ENCODE assay signal across 25 cellular contexts in the genomic region with DNA sequence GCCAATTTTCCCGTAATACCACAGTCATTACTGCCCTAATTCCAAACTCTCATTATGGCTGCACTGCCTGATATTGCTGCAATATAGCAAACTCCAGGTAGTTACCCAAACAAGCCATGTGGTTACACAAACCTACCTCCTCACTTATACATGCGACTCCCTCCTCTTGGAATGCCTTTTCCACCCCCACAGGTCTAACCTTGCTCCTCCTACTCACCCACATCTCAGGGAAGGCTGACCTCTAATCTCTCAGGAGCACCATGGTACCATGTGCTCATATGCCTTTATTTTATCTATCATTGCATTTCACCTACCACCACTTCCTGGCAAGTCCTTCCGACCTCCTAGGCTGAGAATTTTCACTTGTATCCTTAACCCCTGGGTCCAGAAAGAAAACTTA. TPM values are rescaled to one million over a fixed set of nuclear protein-coding genes. Genes with fewer than 3 reads are reported as not detected.
DNase-seq lines count a peak whose midpoint lies in the region; ATAC-seq, FAIRE-seq and TF ChIP-seq lines count a peak whose summit lies in the region.
"Had no signal": no experiment of that assay in that cellular context is flagged by ENCODE, and none has a peak within 500 bp of the region (broad histone marks: within the 10 kb centered on the region; RNA-seq: fewer than 3 reads in every experiment).

No MANE protein-coding gene starts in this region.

- no TSS peak for BruUV-seq in K562 (replicated peaks; lab: Mats Ljungman, UMichigan)

- ATAC-seq in Right ventricle myocardium superior (ENCODE audit: poor library complexity) = no peak
- no peak for ATAC-seq in K562
- ATAC-seq in HG03159 (IDR thresholded peaks at IDR 0.05; ENCODE audit: unreplicated experiment) = no peak
- ATAC-seq: activated CD8-positive, alpha-beta T cell treated with anti-CD3 and anti-CD28 coated beads for 36 hours; activated naive CD8-positive, alpha-beta T cell treated with anti-CD3 and anti-CD28 coated beads, Interleukin-2, amount 50 U/mL, for 24 hours had no signal

- H3K27me3 ChIP-seq in left ventricle myocardium inferior (ENCODE audit: low read depth) (peaks cover 7% of the 10 kb centered on the region), K562 (ENCODE audit: control insufficient read depth in 2 of 2, insufficient read depth in 2 of 2, low read length in 2 of 2) (peaks cover 6 to 43% of the 10 kb centered on the region in 2 experiments; a peak in 4 of 5 replicates), mesendoderm (ENCODE audit: insufficient read depth, low read length, poor library complexity) (no peaks in the 10 kb centered on the region)
- H3K27me3 ChIP-seq: testis had no signal

- H2BK120ac ChIP-seq in mesendoderm (ENCODE audit: low read depth, low read length) = no peak overlapping the region

- no peak overlapping the region for H3K18ac ChIP-seq in mesendoderm (ENCODE audit: low read length)

- H3K79me2 ChIP-seq in K562 (ENCODE audit: control insufficient read depth, insufficient read depth, low read length) (no peaks in the 10 kb centered on the region), mesendoderm (ENCODE audit: control insufficient read depth, insufficient read depth, low read length) (peaks cover 81% of the 10 kb centered on the region)

- H4K20me1 ChIP-seq in K562 (replicated peaks; ENCODE audit: control insufficient read depth, insufficient read depth, low read length) = peaks cover 4% of the 10 kb centered on the region; the same call in 1 of the 2 replicates

- no peak overlapping the region for H4K5ac ChIP-seq in mesendoderm (ENCODE audit: low read length)

- H2BK5ac ChIP-seq in mesendoderm (ENCODE audit: low read length) = no peak overlapping the region

- H3K9ac ChIP-seq in K562 (ENCODE audit: insufficient read depth in 1 of 2, low read depth in 2 of 2, low read length in 2 of 2) (no peak overlapping the region), mesendoderm (ENCODE audit: low read length) (peak overlapping the region; percentile 98)
- H3K9ac ChIP-seq: SK-N-SH had no signal

- TF ChIP-seq CTCF in left ventricle myocardium inferior (IDR thresholded peaks at IDR 0.05; ENCODE audit: borderline replicate concordance) (no peak), K562 (IDR thresholded peaks at IDR 0.05 in 2 of 3, conservative IDR thresholded peaks at IDR 0.05 in 1 of 3; ENCODE audit: insufficient read depth in 2 of 3, low read depth in 1 of 3, low read length in 3 of 3) (no peak)

- H3K9me3 Mint-ChIP-seq in activated CD4-positive, alpha-beta memory T cell treated with anti-CD3 and anti-CD28 coated beads, Interleukin-2, amount 10 ng/mL, durations not matched to agents 7 days and 5 days = no peaks in the 10 kb centered on the region
- H3K9me3 Mint-ChIP-seq: activated CD8-positive, alpha-beta T cell treated with anti-CD3 and anti-CD28 coated beads for 36 hours; activated naive CD8-positive, alpha-beta T cell treated with anti-CD3 and anti-CD28 coated beads, Interleukin-2, amount 50 U/mL, for 24 hours; nephron progenitor cell; T-helper 2 cell treated with Interferon-gamma antibody and Interleukin-4, amounts not matched to agents 5 μg/mL and 100 μg/mL, for 36 hours had no signal

- WGBS in K562 (ENCODE audit: insufficient coverage, low coverage, missing lambda C conversion rate) = 6% methylated on average over 3 of the region's 3 CpGs
- WGBS in mesendoderm (ENCODE audit: extremely low coverage, insufficient coverage, low lambda C conversion rate) = no CpG with 5 or more reads among the region's 3 CpGs

- no peak for TF ChIP-seq POLR2A in K562 (conservative IDR thresholded peaks at IDR 0.05)

- no peak overlapping the region for H4K8ac ChIP-seq in mesendoderm (ENCODE audit: low read depth, low read length)

- intact Hi-C loops in left ventricle myocardium inferior (cut with micrococcal nuclease) (no loop called here), Right ventricle myocardium superior (cut with DNase I) (no loop called here), K562 (cut with micrococcal nuclease) (no loop called here)

- peak overlapping the region; percentile 50; the same call in 1 of the 2 replicates for H2AFZ ChIP-seq in K562 (ENCODE audit: low read depth, low read length)

- no peak overlapping the region for H2AK5ac ChIP-seq in mesendoderm (ENCODE audit: low read length)

- DNase-seq in left ventricle myocardium inferior = no peak
- no peak for DNase-seq in Right ventricle myocardium superior
- peak in 1 of 4 experiments; percentile 23 for DNase-seq in K562 (ENCODE audit: extremely low read depth in 1 of 4, low spot score in 3 of 4)
- DNase-seq in mesendoderm = peak; percentile 83
- no peak for DNase-seq in HuH-7.5 (ENCODE audit: low spot score)
- no peak for DNase-seq in stimulated activated CD4-positive, alpha-beta T cell treated with anti-CD3 and anti-CD28 coated beads, Interleukin-12 subunit alpha, Interleukin-12 subunit beta, amount 100 ng/mL, for 4 hours
- DNase-seq in activated CD4-positive, alpha-beta memory T cell treated with anti-CD3 and anti-CD28 coated beads, Interleukin-2, amount 10 ng/mL, durations not matched to agents 7 days and 5 days = no peak
- DNase-seq: activated CD8-positive, alpha-beta T cell treated with anti-CD3 and anti-CD28 coated beads for 36 hours; activated gamma-delta T cell; activated naive CD8-positive, alpha-beta T cell treated with anti-CD3 and anti-CD28 coated beads, Interleukin-2, amount 50 U/mL, for 24 hours; activated T-cell treated with anti-CD3 and anti-CD28 coated beads for 4 hours; cortex of kidney; GOT3; MV-4-11; NCI-H1694 treated with DMSO at 0.1 percent for 48 hours; NCI-H69; nephron progenitor cell; SK-N-SH; testis had no signal

- H3K23ac ChIP-seq in mesendoderm (ENCODE audit: low read length) = no peak overlapping the region

- peak overlapping the region; percentile 99 for H3K56ac ChIP-seq in mesendoderm (ENCODE audit: low read length)

- no peak for FAIRE-seq in K562 (lab: Jason Lieb, UNC)
- FAIRE-seq: A204.1 had no signal

- no peaks in the 10 kb centered on the region for H3K36me3 Mint-ChIP-seq in activated CD4-positive, alpha-beta memory T cell treated with anti-CD3 and anti-CD28 coated beads, Interleukin-2, amount 10 ng/mL, durations not matched to agents 7 days and 5 days (ENCODE audit: low read depth)
- H3K36me3 Mint-ChIP-seq: brain had no signal

- POLR2A ChIA-PET in K562 (lab: Yijun Ruan, JAX) = interaction anchor here (0.6 kb wide), 1 partner anchor 65 kb away, joined by 3 read pairs; no protein-coding TSS in a partner anchor
- POLR2A ChIA-PET in activated CD4-positive, alpha-beta memory T cell treated with anti-CD3 and anti-CD28 coated beads, Interleukin-2, amount 10 ng/mL, durations not matched to agents 7 days and 5 days (lab: Charles Lee) = no interaction called here

- H3K4me2 ChIP-seq in K562 (ENCODE audit: insufficient read depth, low read length) (no peak overlapping the region; the same call in 1 of the 2 replicates), mesendoderm (ENCODE audit: low read length) (peak overlapping the region; percentile 96)
- H3K4me2 ChIP-seq: SK-N-SH had no signal

- H3K4me1 Mint-ChIP-seq in activated CD4-positive, alpha-beta memory T cell treated with anti-CD3 and anti-CD28 coated beads, Interleukin-2, amount 10 ng/mL, durations not matched to agents 7 days and 5 days = peaks cover 13% of the 10 kb centered on the region
- H3K4me1 Mint-ChIP-seq: activated naive CD8-positive, alpha-beta T cell treated with anti-CD3 and anti-CD28 coated beads, Interleukin-2, amount 50 U/mL, for 24 hours had no signal

- peaks cover 42% of the 10 kb centered on the region for H3K27me3 Mint-ChIP-seq in activated CD4-positive, alpha-beta memory T cell treated with anti-CD3 and anti-CD28 coated beads, Interleukin-2, amount 10 ng/mL, durations not matched to agents 7 days and 5 days

- no peak overlapping the region for H3K27ac Mint-ChIP-seq in activated CD4-positive, alpha-beta memory T cell treated with anti-CD3 and anti-CD28 coated beads, Interleukin-2, amount 10 ng/mL, durations not matched to agents 7 days and 5 days
- H3K27ac Mint-ChIP-seq: activated CD8-positive, alpha-beta T cell treated with anti-CD3 and anti-CD28 coated beads for 36 hours; activated naive CD8-positive, alpha-beta T cell treated with anti-CD3 and anti-CD28 coated beads, Interleukin-2, amount 50 U/mL, for 24 hours; brain; nephron progenitor cell; T-helper 2 cell treated with Interferon-gamma antibody and Interleukin-4, amounts not matched to agents 5 μg/mL and 100 μg/mL, for 36 hours had no signal

- H3K9me3 ChIP-seq in left ventricle myocardium inferior (replicated peaks) (no peaks in the 10 kb centered on the region), K562 (replicated peaks; ENCODE audit: control insufficient read depth, insufficient read depth, low read depth, low read length) (no peaks in the 10 kb centered on the region)
- H3K9me3 ChIP-seq: SK-N-SH, testis had no signal

- CTCF ChIA-PET in K562 (lab: Yijun Ruan, JAX; ENCODE audit: low intra/inter-chr PET ratio) = no interaction called here
- CTCF ChIA-PET in activated CD4-positive, alpha-beta memory T cell treated with anti-CD3 and anti-CD28 coated beads, Interleukin-2, amount 10 ng/mL, durations not matched to agents 7 days and 5 days (lab: Charles Lee) = no interaction called here

- no peak overlapping the region for H3K4ac ChIP-seq in mesendoderm (ENCODE audit: low read depth, low read length)

- TF ChIP-seq EP300 in K562 (IDR thresholded peaks at IDR 0.05; ENCODE audit: low read length) = no peak

- no peak overlapping the region for H3K4me3 Mint-ChIP-seq in activated CD4-positive, alpha-beta memory T cell treated with anti-CD3 and anti-CD28 coated beads, Interleukin-2, amount 10 ng/mL, durations not matched to agents 7 days and 5 days
- H3K4me3 Mint-ChIP-seq: activated CD8-positive, alpha-beta T cell treated with anti-CD3 and anti-CD28 coated beads for 36 hours; activated naive CD8-positive, alpha-beta T cell treated with anti-CD3 and anti-CD28 coated beads, Interleukin-2, amount 50 U/mL, for 24 hours; nephron progenitor cell; T-helper 2 cell treated with Interferon-gamma antibody and Interleukin-4, amounts not matched to agents 5 μg/mL and 100 μg/mL, for 36 hours had no signal

- TF ChIP-seq RAD21 in K562 (CRISPR knock-in tag; conservative IDR thresholded peaks at IDR 0.05 in 1 of 2, IDR thresholded peaks at IDR 0.05 in 1 of 2) = no peak

- peaks cover 4% of the 10 kb centered on the region for H3K79me1 ChIP-seq in mesendoderm (ENCODE audit: low read length)

- H3K4me1 ChIP-seq in left ventricle myocardium inferior = peaks cover 63% of the 10 kb centered on the region
- peaks cover 8 to 29% of the 10 kb centered on the region in 2 experiments for H3K4me1 ChIP-seq in K562 (replicated peaks in 1 of 2; ENCODE audit: control insufficient read depth in 2 of 2, insufficient read depth in 2 of 2, low read length in 2 of 2)
- peaks cover 16% of the 10 kb centered on the region for H3K4me1 ChIP-seq in mesendoderm (ENCODE audit: control insufficient read depth, low read depth, low read length)
- H3K4me1 ChIP-seq: testis had no signal

- H3K27ac ChIP-seq in left ventricle myocardium inferior (replicated peaks) (peak overlapping the region; percentile 90), K562 (ENCODE audit: extremely low read depth, low read depth, low read length) (no peak overlapping the region), mesendoderm (ENCODE audit: low read depth, low read length) (no peak overlapping the region)
- H3K27ac ChIP-seq: testis had no signal

- in situ Hi-C loops in K562 (cut with MboI) = no loop called here

- no peak overlapping the region for H2BK15ac ChIP-seq in mesendoderm (replicated peaks; ENCODE audit: low read depth)

- no peaks in the 10 kb centered on the region for H3K9me1 ChIP-seq in K562 (ENCODE audit: control insufficient read depth, insufficient read depth, low read length)

- H3K4me3 ChIP-seq in left ventricle myocardium inferior (peak overlapping the region; percentile 80), K562 (no peak overlapping the region), mesendoderm (ENCODE audit: low read length) (peak overlapping the region; percentile 3)
- H3K4me3 ChIP-seq: testis had no signal

- H3K36me3 ChIP-seq in left ventricle myocardium inferior (no peaks in the 10 kb centered on the region), K562 (ENCODE audit: control insufficient read depth, insufficient read depth, low read length) (no peaks in the 10 kb centered on the region), mesendoderm (ENCODE audit: control insufficient read depth, insufficient read depth, low read length) (no peaks in the 10 kb centered on the region)

RNA-seq across cellular contexts. Expression of gene RBPMS2, which starts 2.9 kb away (rescaled TPM):
- 276 TPM for total RNA-seq in left ventricle myocardium inferior
- total RNA-seq in Right ventricle myocardium superior = 215 TPM
- total RNA-seq in K562 (2011; cell fraction: chromatin; rRNA removed; ENCODE audit: low replicate concordance) = 0.93 and 1.2 TPM in 2 replicates
- total RNA-seq in K562 (2011; cell fraction: nucleolus; rRNA removed) = 0.53 and 1.2 TPM in 2 replicates
- 0.66 and 2.4 TPM in 2 replicates for total RNA-seq in K562 (2011; cell fraction: nucleoplasm; rRNA removed)
- total RNA-seq in K562 (2014; rRNA removed) = 0.23 and 0.29 TPM in 2 replicates
- 0.11 and 0.16 TPM in 2 replicates for total RNA-seq in K562 (2014; rRNA removed; fragmentation: Illumina TruSeq; extraction: Trizol)
- total RNA-seq in K562 (2015; rRNA removed; fragmentation: Illumina TruSeq; extraction: Trizol) = 0.08 TPM in 1 of 2 replicates, not detected in the other
- total RNA-seq in K562 (2021) = 2.6 and 2.7 TPM in 2 replicates
- polyA plus RNA-seq in K562 (2011; rRNA removed) = 0.36 and 1.4 TPM in 2 replicates
- polyA plus RNA-seq in K562 (2011; cell fraction: cytosol; rRNA removed) = 0.83 and 1.5 TPM in 2 replicates
- 1.00 and 1.8 TPM in 2 replicates for polyA plus RNA-seq in K562 (2011; cell fraction: nucleus; rRNA removed)
- polyA plus RNA-seq in K562 (2012) = 1.4 and 3.2 TPM in 2 replicates
- 2.4 and 3.0 TPM in 2 replicates for polyA plus RNA-seq in K562 (2014; fragmentation: Illumina TruSeq; extraction: Trizol)
- under 1 TPM; 0.28 to 0.38 TPM for polyA plus RNA-seq in K562 (2014; fragmentation: Nextera tagmentation; extraction: Ambion mirVana)
- 0.61 and 1.8 TPM in 2 replicates for polyA plus RNA-seq in K562 (2014; rRNA removed)
- polyA minus RNA-seq in K562 (2011; rRNA and poly(A)+ RNA removed) = 0.42 and 0.77 TPM in 2 replicates
- 1.3 and 1.4 TPM in 2 replicates for polyA minus RNA-seq in K562 (2011; cell fraction: cytosol; rRNA and poly(A)+ RNA removed)
- 0.27 and 0.44 TPM in 2 replicates for polyA minus RNA-seq in K562 (2011; cell fraction: nucleus; rRNA and poly(A)+ RNA removed)
- polyA plus RNA-seq in mesendoderm (2013, experiment 1 of 2) = 252 TPM
- polyA plus RNA-seq in mesendoderm (2013, experiment 2 of 2) = 256 TPM
- total RNA-seq in activated CD4-positive, alpha-beta memory T cell treated with anti-CD3 and anti-CD28 coated beads, Interleukin-2, amount 10 ng/mL, durations not matched to agents 7 days and 5 days = not detected
- total RNA-seq: activated CD8-positive, alpha-beta T cell treated with anti-CD3 and anti-CD28 coated beads for 36 hours; fibroblast of lung; RPMI7951 had no signal

RNA-seq across cellular contexts. Expression of gene PIF1, which starts 53.0 kb away (rescaled TPM):
- total RNA-seq in left ventricle myocardium inferior (0.41 TPM), Right ventricle myocardium superior (0.35 TPM), K562 (2014; rRNA removed) (16.6 and 19.6 TPM in 2 replicates), K562 (2014; rRNA removed; fragmentation: Illumina TruSeq; extraction: Trizol) (6.1 and 7.9 TPM in 2 replicates), K562 (2015; rRNA removed; fragmentation: Illumina TruSeq; extraction: Trizol) (9.1 and 11.5 TPM in 2 replicates), K562 (2021) (16.8 and 21.7 TPM in 2 replicates)
- total RNA-seq in K562 (2011; cell fraction: chromatin; rRNA removed; ENCODE audit: low replicate concordance) = 111 and 178 TPM in 2 replicates
- total RNA-seq in K562 (2011; cell fraction: nucleolus; rRNA removed) = 129 and 141 TPM in 2 replicates
- 141 and 143 TPM in 2 replicates for total RNA-seq in K562 (2011; cell fraction: nucleoplasm; rRNA removed)
- polyA plus RNA-seq in K562 (2011; rRNA removed) (25.5 and 33.4 TPM in 2 replicates), K562 (2014; fragmentation: Illumina TruSeq; extraction: Trizol) (10.5 and 14.8 TPM in 2 replicates), K562 (2014; fragmentation: Nextera tagmentation; extraction: Ambion mirVana) (1 to 10 TPM; 1.1 to 1.5 TPM), K562 (2014; rRNA removed) (34.0 and 37.9 TPM in 2 replicates)
- polyA plus RNA-seq in K562 (2011; cell fraction: cytosol; rRNA removed) = 20.7 and 25.2 TPM in 2 replicates
- 89.5 and 138 TPM in 2 replicates for polyA plus RNA-seq in K562 (2011; cell fraction: nucleus; rRNA removed)
- polyA plus RNA-seq in K562 (2012) = 13.5 and 20.7 TPM in 2 replicates
- polyA minus RNA-seq in K562 (2011; rRNA and poly(A)+ RNA removed) = 4.6 and 7.2 TPM in 2 replicates
- polyA minus RNA-seq in K562 (2011; cell fraction: cytosol; rRNA and poly(A)+ RNA removed) = 6.5 and 6.6 TPM in 2 replicates
- 20.7 TPM in 2 replicates for polyA minus RNA-seq in K562 (2011; cell fraction: nucleus; rRNA and poly(A)+ RNA removed)
- 35.6 TPM for polyA plus RNA-seq in mesendoderm (2013, experiment 1 of 2)
- polyA plus RNA-seq in mesendoderm (2013, experiment 2 of 2) = 34.6 TPM
- total RNA-seq in activated CD4-positive, alpha-beta memory T cell treated with anti-CD3 and anti-CD28 coated beads, Interleukin-2, amount 10 ng/mL, durations not matched to agents 7 days and 5 days = 10 to 100 TPM; 46.1 to 49.1 TPM

Comparison
In these comparisons a context has a peak if more than half of its experiments do, and no peak if none do; other contexts are left out.
1. RNA of gene RBPMS2, which starts 2.9 kb away (total RNA-seq): 276 TPM in left ventricle myocardium inferior (single experiment) and 215 TPM in Right ventricle myocardium superior (single experiment); 0.08 to 2.7 TPM in K562 and not detected in activated CD4-positive, alpha-beta memory T cell treated with anti-CD3 and anti-CD28 coated beads, Interleukin-2, amount 10 ng/mL, durations not matched to agents 7 days and 5 days; every median in the first group is over 10 times any median in the second.